Comparison of ENCODE assay signal across 8 cellular contexts in the genomic region with DNA sequence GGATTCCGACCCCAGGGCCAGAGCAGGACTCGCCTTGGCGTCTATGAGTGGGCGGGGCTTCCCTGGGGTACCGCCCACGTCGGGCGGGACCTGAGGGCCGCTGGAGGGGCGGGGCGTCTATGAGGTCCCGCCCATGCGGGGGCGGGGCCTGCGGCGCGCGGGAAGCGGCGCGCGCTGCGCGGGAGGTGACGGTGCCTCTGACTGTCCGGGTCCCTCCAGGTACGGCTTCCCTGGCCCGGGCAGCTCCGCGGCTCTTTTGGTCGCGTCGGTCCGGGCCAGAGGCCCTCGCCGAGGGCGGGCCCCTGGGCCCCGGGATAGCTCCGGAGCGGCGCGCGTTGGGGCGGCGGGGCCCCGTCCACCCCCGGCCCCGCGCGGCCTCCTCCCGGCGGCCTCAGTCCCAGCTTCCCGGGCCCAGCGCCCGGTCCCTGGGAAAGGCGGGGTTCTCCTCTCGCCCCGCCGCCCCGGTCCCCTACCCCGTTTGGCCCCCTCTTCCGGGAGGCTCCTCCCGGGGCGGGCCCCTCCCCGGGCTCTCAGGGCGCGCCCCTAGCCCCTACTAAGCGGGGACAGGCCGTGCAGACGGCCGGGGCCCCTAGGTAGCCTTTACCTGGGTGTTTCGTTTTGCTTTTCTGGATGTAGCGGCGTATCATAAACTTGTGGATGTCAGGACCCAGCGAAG. TPM values are rescaled to one million over a fixed set of nuclear protein-coding genes. Genes with fewer than 3 reads are reported as not detected.
DNase-seq lines count a peak whose midpoint lies in the region; ATAC-seq and TF ChIP-seq lines count a peak whose summit lies in the region.

CHAF1B (plus strand) TSS at position 160 of the 676 bp plus-strand sequence. CDS start 745 bp downstream, outside the sequence.

- POLR2A ChIA-PET in AG04450 (lab: Yijun Ruan, JAX), result no interaction called here

- H3K27me3 ChIP-seq in AG04450 (ENCODE audit: control insufficient read depth, insufficient read depth, low read length), result no peaks in the 10 kb centered on the region

- no peaks in the 10 kb centered on the region; the same call in 1 of the 2 replicates for H3K9me3 ChIP-seq in AG04450 (ENCODE audit: control insufficient read depth, insufficient read depth, low read length)

- H3K27ac ChIP-seq in AG04450 (ENCODE audit: low read depth, low read length), result no peak within 1 kb of the TSS

- intact Hi-C loops in left colon (cut with DNase I, micrococcal nuclease), result no loop called here

- H3K4me3 ChIP-seq in AG04450 (ENCODE audit: low read depth, low read length), result peak within 1 kb of the TSS; percentile 62

- CTCF ChIA-PET in AG04450 (lab: Charles Lee), result no interaction called here

- DNase-seq in AG04450 (ENCODE audit: low read depth, low spot score), result peak; percentile 15
- peak; percentile 86 for DNase-seq in NCI-H2227 treated with DMSO at 0.1 percent for 48 hours (lab: John Stamatoyannopoulos, UW)
- DNase-seq in activated CD4-positive, alpha-beta T cell treated with anti-CD3 and anti-CD28 coated beads for 1 hour, result peak; percentile 75
- peak; percentile 95 for DNase-seq in cerebellum (ENCODE audit: low spot score)
- peak; percentile 54 to 85 for DNase-seq in left colon
- DNase-seq in stimulated activated CD4-positive, alpha-beta T cell treated with anti-CD3 and anti-CD28 coated beads, Interleukin-1b, Interleukin-23, amount 100 ng/mL, for 1 hour (ENCODE audit: low read depth in 2 of 2), result peak; percentile 62 to 79

- no peak for TF ChIP-seq CTCF in AG04450 (IDR thresholded peaks at IDR 0.05; ENCODE audit: low read depth, low read length)

- peak; percentile 54 for ATAC-seq in GM18873 (IDR thresholded peaks at IDR 0.05; ENCODE audit: low FRiP score, unreplicated experiment)
- peak; percentile 92 for ATAC-seq in HG03135 (IDR thresholded peaks at IDR 0.05; ENCODE audit: unreplicated experiment)
- peak; percentile 95 for ATAC-seq in left colon

RNA-seq across cellular contexts. Expression of gene CHAF1B, which starts in this region (rescaled TPM):
- polyA plus RNA-seq in AG04450 (2011; rRNA removed), result 3.5 and 3.7 TPM in 2 replicates
- 4.5 and 5.0 TPM in 2 replicates for polyA minus RNA-seq in AG04450 (2011; rRNA and poly(A)+ RNA removed)
- total RNA-seq in cerebellum, result 2.5 TPM
- total RNA-seq in left colon, result 1 to 10 TPM; 1.4 to 2.7 TPM

Comparison
In these comparisons a context has a peak if more than half of its experiments do, and no peak if none do; other contexts are left out.
1. DNase-seq: peak in every context shown above with its lines; median percentile 95 in cerebellum; 86 in NCI-H2227 treated with DMSO at 0.1 percent for 48 hours; 75 in activated CD4-positive, alpha-beta T cell treated with anti-CD3 and anti-CD28 coated beads for 1 hour; 70 in stimulated activated CD4-positive, alpha-beta T cell treated with anti-CD3 and anti-CD28 coated beads, Interleukin-1b, Interleukin-23, amount 100 ng/mL, for 1 hour; 70 in left colon; 15 in AG04450.